ENCODE assay signal across 10 cellular contexts in the genomic region with DNA sequence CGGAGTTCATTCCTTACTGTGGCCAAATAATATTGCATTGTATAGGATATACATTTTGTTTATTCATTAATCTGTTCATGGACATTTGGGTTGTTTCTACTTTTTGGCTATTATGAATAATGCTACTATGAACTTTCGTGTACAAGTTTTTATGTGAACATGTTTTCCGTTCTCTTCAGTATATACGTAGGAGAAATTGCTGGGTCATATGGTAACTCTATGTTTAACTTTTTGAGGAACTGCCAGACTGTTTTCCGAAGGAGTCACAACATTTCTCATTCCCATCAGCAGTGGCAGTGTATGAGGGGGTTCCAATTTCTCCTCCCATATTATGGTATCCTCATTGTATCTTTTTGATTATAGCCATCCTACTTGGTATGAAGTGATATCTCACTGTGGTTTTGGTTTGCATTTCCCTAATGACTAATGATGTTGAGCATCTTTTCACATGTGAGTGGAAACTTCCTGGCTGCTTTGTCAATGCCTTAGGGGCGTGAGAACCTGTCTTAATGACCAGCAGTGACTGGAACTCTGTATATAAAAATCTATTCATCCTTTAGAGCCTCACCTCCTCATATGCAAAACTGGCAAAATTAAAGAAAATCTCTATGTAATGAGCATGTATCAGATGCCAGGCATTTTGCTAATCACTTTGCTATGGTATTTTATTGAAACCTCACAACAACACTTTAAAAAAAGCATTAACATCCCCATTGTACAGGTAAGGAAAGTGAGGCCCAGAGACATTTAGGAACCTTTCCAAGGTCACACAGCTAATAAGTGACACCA. TPM values are rescaled to one million over a fixed set of nuclear protein-coding genes. Genes with fewer than 3 reads are reported as not detected.
A peak's percentile ranks its signal among the peaks of the same experiment; 100 is the strongest.
DNase-seq lines count a peak whose midpoint lies in the region; ATAC-seq, FAIRE-seq and TF ChIP-seq lines count a peak whose summit lies in the region.
"Had no signal": no experiment of that assay in that cellular context is flagged by ENCODE, and none has a peak within 500 bp of the region (broad histone marks: within the 10 kb centered on the region; RNA-seq: fewer than 3 reads in every experiment).

No MANE protein-coding gene starts in this region.

- no peak for DNase-seq in activated T-cell treated with anti-CD3 and anti-CD28 coated beads, Interleukin-2, amount 50 U/mL, for 4 hours
- no peak for DNase-seq in activated T-cell treated with anti-CD3 and anti-CD28 coated beads, Interleukin-2, amount 50 U/mL, for 1 hour
- DNase-seq in RWPE1 (ENCODE audit: low spot score) = peak; percentile 36
- peak; percentile 58 for DNase-seq in epithelial cell of prostate (ENCODE audit: low read depth, low spot score)
- DNase-seq in GM23338 (ENCODE audit: low spot score) = no peak
- no peak for DNase-seq in H54 (ENCODE audit: insufficient read length, low spot score)
- DNase-seq in ureter (ENCODE audit: low spot score) = no peak

- no peak for FAIRE-seq in H54 (lab: Jason Lieb, UNC)
- FAIRE-seq: D721Med had no signal

- CTCF ChIA-PET in RWPE1 (lab: Yijun Ruan, JAX) = no interaction called here

- no peaks in the 10 kb centered on the region for H3K4me1 ChIP-seq in GM23338 (ENCODE audit: insufficient read depth)

- no peaks in the 10 kb centered on the region for H3K9me3 Mint-ChIP-seq in activated T-cell treated with anti-CD3 and anti-CD28 coated beads, Interleukin-2, amount 50 U/mL, for 4 hours
- no peaks in the 10 kb centered on the region for H3K9me3 Mint-ChIP-seq in stimulated activated memory B cell treated with anti-CD40 and anti-IgM and Interleukin-4, amounts not matched to agents 10 μg/mL and 1 μg/mL and 100 μg/mL, for 72 hours
- no peaks in the 10 kb centered on the region for H3K9me3 Mint-ChIP-seq in GM23338

- peak overlapping the region; percentile 76 for H3K4me3 Mint-ChIP-seq in activated T-cell treated with anti-CD3 and anti-CD28 coated beads, Interleukin-2, amount 50 U/mL, for 4 hours
- no peak overlapping the region for H3K4me3 Mint-ChIP-seq in stimulated activated memory B cell treated with anti-CD40 and anti-IgM and Interleukin-4, amounts not matched to agents 10 μg/mL and 1 μg/mL and 100 μg/mL, for 72 hours
- no peak overlapping the region for H3K4me3 Mint-ChIP-seq in GM23338
- H3K4me3 Mint-ChIP-seq: brain had no signal

- no peaks in the 10 kb centered on the region for H3K27me3 Mint-ChIP-seq in activated T-cell treated with anti-CD3 and anti-CD28 coated beads, Interleukin-2, amount 50 U/mL, for 4 hours (ENCODE audit: low read depth)
- H3K27me3 Mint-ChIP-seq in stimulated activated memory B cell treated with anti-CD40 and anti-IgM and Interleukin-4, amounts not matched to agents 10 μg/mL and 1 μg/mL and 100 μg/mL, for 72 hours = no peaks in the 10 kb centered on the region
- no peaks in the 10 kb centered on the region for H3K27me3 Mint-ChIP-seq in GM23338 (ENCODE audit: insufficient read depth, low read depth, poor library complexity)

- peaks cover 86% of the 10 kb centered on the region for H3K4me1 Mint-ChIP-seq in activated T-cell treated with anti-CD3 and anti-CD28 coated beads, Interleukin-2, amount 50 U/mL, for 4 hours (ENCODE audit: low read depth)
- H3K4me1 Mint-ChIP-seq in stimulated activated memory B cell treated with anti-CD40 and anti-IgM and Interleukin-4, amounts not matched to agents 10 μg/mL and 1 μg/mL and 100 μg/mL, for 72 hours = peaks cover 70% of the 10 kb centered on the region
- H3K4me1 Mint-ChIP-seq in GM23338 = no peaks in the 10 kb centered on the region; the same call in 2 of the 3 replicates
- H3K4me1 Mint-ChIP-seq: brain had no signal

- no peaks in the 10 kb centered on the region for H3K9me2 ChIP-seq in GM23338 (ENCODE audit: insufficient read depth)

- H3K4me3 ChIP-seq in GM23338 = no peak overlapping the region

- H3K27ac Mint-ChIP-seq in stimulated activated memory B cell treated with anti-CD40 and anti-IgM and Interleukin-4, amounts not matched to agents 10 μg/mL and 1 μg/mL and 100 μg/mL, for 72 hours = peak overlapping the region; percentile 64
- H3K27ac Mint-ChIP-seq in GM23338 = no peak overlapping the region
- H3K27ac Mint-ChIP-seq: brain had no signal

- no peak overlapping the region for H3K4me2 ChIP-seq in GM23338

- no peaks in the 10 kb centered on the region for H3K36me3 Mint-ChIP-seq in activated T-cell treated with anti-CD3 and anti-CD28 coated beads, Interleukin-2, amount 50 U/mL, for 4 hours (ENCODE audit: insufficient read depth)
- no peaks in the 10 kb centered on the region for H3K36me3 Mint-ChIP-seq in stimulated activated memory B cell treated with anti-CD40 and anti-IgM and Interleukin-4, amounts not matched to agents 10 μg/mL and 1 μg/mL and 100 μg/mL, for 72 hours
- no peaks in the 10 kb centered on the region for H3K36me3 Mint-ChIP-seq in GM23338 (ENCODE audit: low read depth)

- no peaks in the 10 kb centered on the region for H3K36me3 ChIP-seq in GM23338 (ENCODE audit: insufficient read depth)

- no peaks in the 10 kb centered on the region for H3K79me2 ChIP-seq in GM23338 (replicated peaks; ENCODE audit: insufficient read depth)

- H3K27ac ChIP-seq in RWPE1 (no peak overlapping the region), epithelial cell of prostate (no peak overlapping the region), GM23338 (ENCODE audit: low read depth) (no peak overlapping the region)

- H4K20me1 ChIP-seq in GM23338 (replicated peaks; ENCODE audit: insufficient read depth) = no peaks in the 10 kb centered on the region

- H3F3A ChIP-seq in GM23338 (replicated peaks; ENCODE audit: low read depth) = no peaks in the 10 kb centered on the region

- POLR2A ChIA-PET in RWPE1 (lab: Yijun Ruan, JAX; ENCODE audit: low non-redundant PET) = no interaction called here

- ATAC-seq in activated T-cell treated with anti-CD3 and anti-CD28 coated beads, Interleukin-2, amount 50 U/mL, for 4 hours = peak; percentile 68 to 75
- peak; percentile 7 for ATAC-seq in stimulated activated memory B cell treated with anti-CD40 and anti-IgM and Interleukin-4, amounts not matched to agents 10 μg/mL and 1 μg/mL and 100 μg/mL, for 72 hours
- ATAC-seq in GM23338 = no peak

- H3K27me3 ChIP-seq in GM23338 (ENCODE audit: insufficient read depth) = no peaks in the 10 kb centered on the region

- TF ChIP-seq CTCF in RWPE1 (conservative IDR thresholded peaks at IDR 0.05; ENCODE audit: low read depth) (no peak), GM23338 (conservative IDR thresholded peaks at IDR 0.05; ENCODE audit: low read depth in 2 of 2) (no peak)

- H2AFZ ChIP-seq in GM23338 = no peak overlapping the region

- no peak for TF ChIP-seq POLR2A in H54 (IDR thresholded peaks at IDR 0.05; ENCODE audit: low read depth, low read length)

TF ChIP-seq in GM23338, 12 proteins besides CTCF, POLR2A, EP300 and RAD21 (continues in another document):
- TF ChIP-seq ZNF114 (CRISPR knock-in tag; IDR thresholded peaks at IDR 0.05) (no peak), JUNB (IDR thresholded peaks at IDR 0.05; ENCODE audit: unreplicated experiment) (no peak), ZNF331 (CRISPR knock-in tag; IDR thresholded peaks at IDR 0.05; ENCODE audit: low read depth) (no peak), STAT1 (IDR thresholded peaks at IDR 0.05; ENCODE audit: unreplicated experiment) (no peak), EZH2 (IDR thresholded peaks at IDR 0.05; ENCODE audit: low read depth, unreplicated experiment) (no peak), NANOG (IDR thresholded peaks at IDR 0.05; ENCODE audit: borderline replicate concordance) (no peak), EZH2phosphoT487 (IDR thresholded peaks at IDR 0.05; ENCODE audit: unreplicated experiment) (no peak)
- TF ChIP-seq, protein P1, sequence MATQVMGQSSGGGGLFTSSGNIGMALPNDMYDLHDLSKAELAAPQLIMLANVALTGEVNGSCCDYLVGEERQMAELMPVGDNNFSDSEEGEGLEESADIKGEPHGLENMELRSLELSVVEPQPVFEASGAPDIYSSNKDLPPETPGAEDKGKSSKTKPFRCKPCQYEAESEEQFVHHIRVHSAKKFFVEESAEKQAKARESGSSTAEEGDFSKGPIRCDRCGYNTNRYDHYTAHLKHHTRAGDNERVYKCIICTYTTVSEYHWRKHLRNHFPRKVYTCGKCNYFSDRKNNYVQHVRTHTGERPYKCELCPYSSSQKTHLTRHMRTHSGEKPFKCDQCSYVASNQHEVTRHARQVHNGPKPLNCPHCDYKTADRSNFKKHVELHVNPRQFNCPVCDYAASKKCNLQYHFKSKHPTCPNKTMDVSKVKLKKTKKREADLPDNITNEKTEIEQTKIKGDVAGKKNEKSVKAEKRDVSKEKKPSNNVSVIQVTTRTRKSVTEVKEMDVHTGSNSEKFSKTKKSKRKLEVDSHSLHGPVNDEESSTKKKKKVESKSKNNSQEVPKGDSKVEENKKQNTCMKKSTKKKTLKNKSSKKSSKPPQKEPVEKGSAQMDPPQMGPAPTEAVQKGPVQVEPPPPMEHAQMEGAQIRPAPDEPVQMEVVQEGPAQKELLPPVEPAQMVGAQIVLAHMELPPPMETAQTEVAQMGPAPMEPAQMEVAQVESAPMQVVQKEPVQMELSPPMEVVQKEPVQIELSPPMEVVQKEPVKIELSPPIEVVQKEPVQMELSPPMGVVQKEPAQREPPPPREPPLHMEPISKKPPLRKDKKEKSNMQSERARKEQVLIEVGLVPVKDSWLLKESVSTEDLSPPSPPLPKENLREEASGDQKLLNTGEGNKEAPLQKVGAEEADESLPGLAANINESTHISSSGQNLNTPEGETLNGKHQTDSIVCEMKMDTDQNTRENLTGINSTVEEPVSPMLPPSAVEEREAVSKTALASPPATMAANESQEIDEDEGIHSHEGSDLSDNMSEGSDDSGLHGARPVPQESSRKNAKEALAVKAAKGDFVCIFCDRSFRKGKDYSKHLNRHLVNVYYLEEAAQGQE (IDR thresholded peaks at IDR 0.05; ENCODE audit: unreplicated experiment) = no peak
- TF ChIP-seq, protein P2, sequence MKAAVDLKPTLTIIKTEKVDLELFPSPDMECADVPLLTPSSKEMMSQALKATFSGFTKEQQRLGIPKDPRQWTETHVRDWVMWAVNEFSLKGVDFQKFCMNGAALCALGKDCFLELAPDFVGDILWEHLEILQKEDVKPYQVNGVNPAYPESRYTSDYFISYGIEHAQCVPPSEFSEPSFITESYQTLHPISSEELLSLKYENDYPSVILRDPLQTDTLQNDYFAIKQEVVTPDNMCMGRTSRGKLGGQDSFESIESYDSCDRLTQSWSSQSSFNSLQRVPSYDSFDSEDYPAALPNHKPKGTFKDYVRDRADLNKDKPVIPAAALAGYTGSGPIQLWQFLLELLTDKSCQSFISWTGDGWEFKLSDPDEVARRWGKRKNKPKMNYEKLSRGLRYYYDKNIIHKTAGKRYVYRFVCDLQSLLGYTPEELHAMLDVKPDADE (IDR thresholded peaks at IDR 0.05) = no peak

RNA-seq across cellular contexts. Expression of a gene that starts 47.8 kb away (rescaled TPM):
- total RNA-seq in activated T-cell treated with anti-CD3 and anti-CD28 coated beads, Interleukin-2, amount 50 U/mL, for 4 hours = 10 to 100 TPM; 14.6 to 19.6 (median 17.0) TPM
- total RNA-seq in GM23338 (2014; rRNA removed; shearing (Covaris generic)) = 39.5 and 40.2 TPM in 2 replicates
- polyA plus RNA-seq in GM23338 (2016; fragmentation: Nextera tagmentation; extraction: Ambion mirVana) = 8.3 and 9.3 TPM in 2 replicates
- total RNA-seq in ureter = 44.7 TPM

Comparison
In these comparisons a context has a peak if more than half of its experiments do, and no peak if none do; other contexts are left out.
1. DNase-seq: peak in RWPE1 (single experiment) and epithelial cell of prostate (single experiment); none in activated T-cell treated with anti-CD3 and anti-CD28 coated beads, Interleukin-2, amount 50 U/mL, for 4 hours (single experiment), activated T-cell treated with anti-CD3 and anti-CD28 coated beads, Interleukin-2, amount 50 U/mL, for 1 hour (single experiment), GM23338 (single experiment), H54 (single experiment) and ureter (single experiment).